In the genomic region with DNA sequence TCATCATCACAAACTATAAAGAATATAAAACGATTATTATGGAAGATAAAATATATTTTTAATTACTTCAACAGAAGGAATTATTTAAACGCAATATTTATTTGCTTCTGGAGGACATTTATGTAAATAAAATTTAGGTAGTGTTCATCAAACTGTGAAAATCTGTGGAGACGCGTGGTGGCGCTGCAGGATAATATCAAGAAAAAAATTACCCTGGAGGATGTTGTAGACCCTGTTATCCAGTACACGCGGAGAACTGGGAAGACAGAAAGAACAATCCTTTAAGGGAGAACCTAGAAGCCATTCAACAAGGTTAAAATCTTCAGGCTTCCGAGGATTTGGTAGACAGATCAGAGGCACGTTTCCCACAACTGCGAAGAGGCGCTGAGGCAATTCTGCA, we compare ENCODE assay signal across 7 cellular contexts. TPM values are rescaled to one million over a fixed set of nuclear protein-coding genes. Genes with fewer than 3 reads are reported as not detected.
DNase-seq lines count a peak whose midpoint lies in the region; ATAC-seq and TF ChIP-seq lines count a peak whose summit lies in the region.

TSS of gene PCDHB12 (plus strand) at position 242 of the 400 bp plus-strand sequence. CDS start 189 bp downstream, outside the sequence.

- H3K9ac ChIP-seq in endocrine pancreas (ENCODE audit: control insufficient read depth, insufficient read depth, low read length), result peak within 1 kb of the TSS; percentile 10

- H3K4me1 ChIP-seq in endocrine pancreas (ENCODE audit: control insufficient read depth, insufficient read depth, low read length), result no peaks in the 10 kb centered on the region

- H3K9me3 Mint-ChIP-seq in CD14-positive monocyte, result peaks cover 18 to 38% (median 27%) of the 10 kb centered on the region in 7 donors

- no peak for ATAC-seq in HG03442 (IDR thresholded peaks at IDR 0.05; ENCODE audit: unreplicated experiment)

- H3K27me3 ChIP-seq in endocrine pancreas (ENCODE audit: control insufficient read depth, insufficient read depth, low read length), result no peaks in the 10 kb centered on the region

- H3K4me3 ChIP-seq in endocrine pancreas (ENCODE audit: control insufficient read depth, insufficient read depth, low read length) (no peak within 1 kb of the TSS), skeletal muscle cell (ENCODE audit: low read depth, low read length) (peak within 1 kb of the TSS; percentile 10)

- H3K36me3 ChIP-seq in endocrine pancreas (ENCODE audit: control insufficient read depth, insufficient read depth, low read length), result no peaks in the 10 kb centered on the region

- H3K9me3 ChIP-seq in endocrine pancreas (ENCODE audit: control insufficient read depth, low read length), result peaks cover 2% of the 10 kb centered on the region

- no peaks in the 10 kb centered on the region for H3K4me1 Mint-ChIP-seq in CD14-positive monocyte

- peaks cover 0 to 4% of the 10 kb centered on the region in 2 donors for H3K36me3 Mint-ChIP-seq in CD14-positive monocyte

- no peak within 1 kb of the TSS for H3K4me3 Mint-ChIP-seq in CD14-positive monocyte

- H3K27me3 Mint-ChIP-seq in CD14-positive monocyte (ENCODE audit: low read depth in 3 of 3), result peaks cover 12 to 36% (median 18%) of the 10 kb centered on the region in 3 donors

- DNase-seq in GM03348 (ENCODE audit: low spot score), result peak; percentile 33
- DNase-seq in NCI-H748 (lab: John Stamatoyannopoulos, UW; ENCODE audit: unreplicated experiment), result peak; percentile 87
- no peak for DNase-seq in skeletal muscle cell (ENCODE audit: low read depth)
- DNase-seq in CD14-positive monocyte (ENCODE audit: low spot score), result no peak
- no peak for DNase-seq in NOMO-1 treated with dmso at 0.1 percent for 144 hours (lab: John Stamatoyannopoulos, UW; ENCODE audit: unreplicated experiment)

- H3K27ac Mint-ChIP-seq in CD14-positive monocyte, result peak within 1 kb of the TSS in 1 of 7 donors; percentile 9

- no peak for TF ChIP-seq CTCF in CD14-positive monocyte (IDR thresholded peaks at IDR 0.05)

- intact Hi-C loops in CD14-positive monocyte (cut with micrococcal nuclease), result no loop called here

RNA-seq across cellular contexts. Expression of gene PCDHB12, which starts in this region (rescaled TPM):
- not detected for polyA plus RNA-seq in CD14-positive monocyte

Comparison
In these comparisons a context has a peak if more than half of its experiments do, and no peak if none do; other contexts are left out.
1. DNase-seq: peak in GM03348 (single experiment) and NCI-H748 (single experiment); none in skeletal muscle cell (single experiment), CD14-positive monocyte (single experiment) and NOMO-1 treated with dmso at 0.1 percent for 144 hours (single experiment).